In genomic region chr9:133991964-133992779, GRCh38 we compare ENCODE assay signal across 1 cellular context.
TF ChIP-seq lines count a peak whose summit lies in the region.

Gene VAV2, minus strand, starts transcription at chr9:133992324. Its CDS starts 46 bp downstream, at chr9:133992278.

TF ChIP-seq in HepG2, 621 proteins besides CTCF, POLR2A, EP300 and RAD21 (continued from another document and continues in another):
- TF ChIP-seq ZBTB39 (CRISPR knock-in tag; IDR thresholded peaks at IDR 0.05), result no peak
- TF ChIP-seq ZNF558 (CRISPR knock-in tag; IDR thresholded peaks at IDR 0.05; ENCODE audit: borderline replicate concordance), result 0 out of 2 replicates have a peak, but pooled peaks have one; percentile 4
- peak; percentile 77 for TF ChIP-seq MAX (IDR thresholded peaks at IDR 0.05)
- no peak for TF ChIP-seq TBX3 (IDR thresholded peaks at IDR 0.05; ENCODE audit: borderline replicate concordance)
- no peak for TF ChIP-seq ESRRA (CRISPR knock-in tag; IDR thresholded peaks at IDR 0.05; ENCODE audit: low read depth)
- no peak for TF ChIP-seq ZNF766 (CRISPR knock-in tag; IDR thresholded peaks at IDR 0.05; ENCODE audit: borderline replicate concordance)
- TF ChIP-seq REPIN1 (CRISPR knock-in tag; IDR thresholded peaks at IDR 0.05; ENCODE audit: borderline replicate concordance, low read depth), result no peak
- TF ChIP-seq POGK (CRISPR knock-in tag; conservative IDR thresholded peaks at IDR 0.05), result no peak
- no peak for TF ChIP-seq CEBPZ (IDR thresholded peaks at IDR 0.05; ENCODE audit: low read length)
- 0 out of 2 replicates have a peak, but pooled peaks have one; percentile 13 for TF ChIP-seq TFAP4 (IDR thresholded peaks at IDR 0.05; ENCODE audit: borderline replicate concordance, low read depth)
- TF ChIP-seq CENPT (CRISPR knock-in tag; IDR thresholded peaks at IDR 0.05; ENCODE audit: low read depth), result no peak
- no peak for TF ChIP-seq ASH2L (IDR thresholded peaks at IDR 0.05; ENCODE audit: insufficient read length, low read depth, low read length)
- peak; percentile 35 for TF ChIP-seq SALL1 (CRISPR knock-in tag; IDR thresholded peaks at IDR 0.05)
- TF ChIP-seq KDM2A (CRISPR knock-in tag; IDR thresholded peaks at IDR 0.05; ENCODE audit: borderline replicate concordance, low read depth), result no peak
- TF ChIP-seq SRSF9 (IDR thresholded peaks at IDR 0.05; ENCODE audit: borderline replicate concordance, insufficient read depth, low read depth, low read length, poor library complexity, severe bottlenecking), result no peak
- peak; percentile 80 for TF ChIP-seq AGO2 (optimal IDR thresholded peaks at IDR 0.05; ENCODE audit: low read depth, low read length)
- no peak for TF ChIP-seq EHMT2 (IDR thresholded peaks at IDR 0.05; ENCODE audit: borderline replicate concordance, low read depth, low read length)
- TF ChIP-seq CSRNP1 (CRISPR knock-in tag; IDR thresholded peaks at IDR 0.05), result no peak
- no peak for TF ChIP-seq NR2F6 (IDR thresholded peaks at IDR 0.05)
- no peak for TF ChIP-seq NR2F6 (CRISPR knock-in tag; IDR thresholded peaks at IDR 0.05)
- no peak for TF ChIP-seq ZNF362 (CRISPR knock-in tag; IDR thresholded peaks at IDR 0.05; ENCODE audit: borderline replicate concordance)
- peak; percentile 57 for TF ChIP-seq SAP130 (CRISPR knock-in tag; IDR thresholded peaks at IDR 0.05; ENCODE audit: low read depth)
- TF ChIP-seq PAXIP1 (CRISPR knock-in tag; conservative IDR thresholded peaks at IDR 0.05), result no peak
- peak; percentile 47; the same call in 1 of the 2 replicates for TF ChIP-seq AFF4 (CRISPR knock-in tag; IDR thresholded peaks at IDR 0.05)
- no peak for TF ChIP-seq EED (CRISPR knock-in tag; IDR thresholded peaks at IDR 0.05)
- no peak for TF ChIP-seq ZNF329 (CRISPR knock-in tag; IDR thresholded peaks at IDR 0.05; ENCODE audit: low read depth)
- no peak for TF ChIP-seq KLF12 (CRISPR knock-in tag; IDR thresholded peaks at IDR 0.05; ENCODE audit: borderline replicate concordance)
- TF ChIP-seq ZNF746 (CRISPR knock-in tag; IDR thresholded peaks at IDR 0.05), result no peak; the same call in 1 of the 2 replicates
- TF ChIP-seq ZNF800 (CRISPR knock-in tag; IDR thresholded peaks at IDR 0.05), result 0 out of 2 replicates have a peak, but pooled peaks have one; percentile 38
- TF ChIP-seq ZNF138 (CRISPR knock-in tag; IDR thresholded peaks at IDR 0.05; ENCODE audit: low read depth), result 0 out of 2 replicates have a peak, but pooled peaks have one; percentile 27
- TF ChIP-seq ZBTB26 (CRISPR knock-in tag; IDR thresholded peaks at IDR 0.05; ENCODE audit: borderline replicate concordance), result no peak
- no peak for TF ChIP-seq ZNF224 (CRISPR knock-in tag; IDR thresholded peaks at IDR 0.05)
- TF ChIP-seq ZNF34 (CRISPR knock-in tag; IDR thresholded peaks at IDR 0.05; ENCODE audit: borderline replicate concordance), result no peak
- TF ChIP-seq ZNF850 (CRISPR knock-in tag; conservative IDR thresholded peaks at IDR 0.05), result no peak
